ENCODE assay signal across 8 cellular contexts in the genomic region with DNA sequence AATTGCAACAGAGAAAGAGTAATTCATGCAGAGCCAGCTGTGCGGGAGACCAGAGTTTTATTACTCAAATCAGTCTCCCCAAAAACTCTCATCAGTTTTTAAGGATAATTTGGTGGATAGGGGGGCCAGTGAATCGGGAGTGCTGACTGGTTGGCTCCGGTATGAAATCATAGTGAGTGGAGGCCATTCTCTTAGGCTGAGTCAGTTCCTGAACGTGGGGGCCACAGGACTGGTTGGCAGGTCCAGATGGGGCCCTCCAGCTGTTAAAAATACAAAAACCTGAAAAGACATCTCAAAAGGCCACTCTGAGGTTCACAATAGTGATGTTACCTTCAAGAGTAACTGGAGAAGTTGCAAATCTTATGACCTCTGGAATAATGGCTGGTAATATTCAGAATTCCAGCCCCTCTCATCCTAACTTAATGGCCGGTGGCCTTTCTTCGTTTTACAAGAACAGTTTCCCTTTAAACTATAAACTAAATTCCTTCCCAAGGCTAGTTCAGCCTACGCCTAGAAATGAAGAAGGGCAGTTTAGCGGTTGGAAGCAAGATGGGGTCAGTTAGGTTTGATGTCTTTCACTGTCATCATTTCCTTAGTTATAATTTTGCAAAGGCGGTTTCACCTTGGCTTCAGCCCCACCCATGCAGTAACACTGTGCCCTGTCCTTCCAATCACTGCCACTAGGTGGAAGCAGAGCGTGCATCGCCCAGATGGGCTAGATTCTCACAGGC. TPM values are rescaled to one million over a fixed set of nuclear protein-coding genes. Genes with fewer than 3 reads are reported as not detected.
DNase-seq lines count a peak whose midpoint lies in the region; ATAC-seq lines count a peak whose summit lies in the region.

No MANE protein-coding gene starts in this region.

- in situ Hi-C loops in GM23248 (cut with MboI), result no loop called here

- H3K9me3 ChIP-seq in GM23248 (ENCODE audit: low read depth), result no peaks in the 10 kb centered on the region

- H3K27me3 ChIP-seq in GM23248 (replicated peaks; ENCODE audit: insufficient read depth), result no peaks in the 10 kb centered on the region

- no peaks in the 10 kb centered on the region for H3K9me2 ChIP-seq in GM23248 (ENCODE audit: insufficient read depth)

- peaks cover 44% of the 10 kb centered on the region for H3K4me1 Mint-ChIP-seq in central memory CD8-positive, alpha-beta T cell

- peaks cover 41% of the 10 kb centered on the region for H3K79me2 ChIP-seq in GM23248 (ENCODE audit: insufficient read depth)

- peaks cover 11% of the 10 kb centered on the region for H3K36me3 Mint-ChIP-seq in central memory CD8-positive, alpha-beta T cell (ENCODE audit: insufficient read depth)

- peak overlapping the region; percentile 62 for H3K9ac ChIP-seq in GM23248

- H3K4me1 ChIP-seq in GM23248 (ENCODE audit: insufficient read depth), result peaks cover 28% of the 10 kb centered on the region

- H2AFZ ChIP-seq in GM23248, result peak overlapping the region; percentile 68

- H3K27ac Mint-ChIP-seq in central memory CD8-positive, alpha-beta T cell (ENCODE audit: low read depth), result no peak overlapping the region

- no peaks in the 10 kb centered on the region for H3K9me3 Mint-ChIP-seq in central memory CD8-positive, alpha-beta T cell

- intact Hi-C loops in left colon (cut with DNase I, micrococcal nuclease), result no loop called here

- peak overlapping the region; percentile 23 for H3K4me3 Mint-ChIP-seq in central memory CD8-positive, alpha-beta T cell

- H3K4me2 ChIP-seq in GM23248 (ENCODE audit: unreplicated experiment), result peak overlapping the region; percentile 84

- H3K27ac ChIP-seq in GM23248, result peak overlapping the region; percentile 80

- H3K27me3 Mint-ChIP-seq in central memory CD8-positive, alpha-beta T cell, result no peaks in the 10 kb centered on the region

- no peaks in the 10 kb centered on the region for H4K20me1 ChIP-seq in GM23248 (ENCODE audit: insufficient read depth)

- H3K36me3 ChIP-seq in GM23248 (ENCODE audit: low read depth), result no peaks in the 10 kb centered on the region

- ATAC-seq in central memory CD8-positive, alpha-beta T cell (replicated peaks; ENCODE audit: extremely low read depth, poor library complexity, severe bottlenecking), result peak; percentile 67
- peak; percentile 36 for ATAC-seq in left colon
- no peak for ATAC-seq in HG02623 (IDR thresholded peaks at IDR 0.05; ENCODE audit: unreplicated experiment)

- peak overlapping the region; percentile 49 for H3K4me3 ChIP-seq in GM23248

- DNase-seq in Ammon's horn (ENCODE audit: low spot score) (peak; percentile 90), GM23248 (peak; percentile 83), NCI-H345 (lab: John Stamatoyannopoulos, UW) (peak; percentile 84), left colon (peak; percentile 76 to 92)
- DNase-seq in activated CD4-positive, alpha-beta T cell treated with anti-CD3 and anti-CD28 coated beads for 1 hour, result peak; percentile 82
- peak; percentile 84 to 86 for DNase-seq in central memory CD8-positive, alpha-beta T cell (ENCODE audit: low spot score in 2 of 2)
- peak; percentile 88 for DNase-seq in stimulated activated CD4-positive, alpha-beta T cell treated with anti-CD3 and anti-CD28 coated beads, Interleukin-4, amount 100 ng/mL, for 1 hour

- 10 to 11% methylated on average over 11 of the region's 11 CpGs for WGBS in GM23248 (ENCODE audit: low coverage in 1 of 2, low lambda C conversion rate in 2 of 2, missing lambda C conversion rate in 2 of 2), 2 experiments

- peaks cover 15% of the 10 kb centered on the region for H3F3A ChIP-seq in GM23248 (ENCODE audit: insufficient read depth)

RNA-seq across cellular contexts. Expression of gene MICA, which starts 6.8 kb away (rescaled TPM):
- total RNA-seq in GM23248 (2014; rRNA removed; shearing (Covaris generic)), result 24.0 and 42.6 TPM in 2 replicates
- 36.9 and 38.0 TPM in 2 replicates for polyA plus RNA-seq in GM23248 (2016; fragmentation: Nextera tagmentation; extraction: Ambion mirVana)
- total RNA-seq in left colon, result 10 to 100 TPM; 18.5 to 23.7 TPM

RNA-seq across cellular contexts. Expression of gene HLA-B, which starts 39.6 kb away (rescaled TPM):
- total RNA-seq in GM23248 (2014; rRNA removed; shearing (Covaris generic)), result 65.6 and 87.9 TPM in 2 replicates
- polyA plus RNA-seq in GM23248 (2016; fragmentation: Nextera tagmentation; extraction: Ambion mirVana), result 186 and 192 TPM in 2 replicates
- 1,000 to 10,000 TPM; 1,508 to 2,239 TPM for total RNA-seq in left colon

Comparison
In these comparisons a context has a peak if more than half of its experiments do, and no peak if none do; other contexts are left out.
1. RNA of gene HLA-B, which starts 39.6 kb away (total RNA-seq): 1,508 to 2,239 TPM in left colon; 65.6 to 87.9 TPM in GM23248; every median in the first group is over 10 times any median in the second.
2. Peak in every context shown above with its lines, with median percentiles within 50 percentile points of each other: DNase-seq.